8 cellular contexts compared by ENCODE assay signal in genomic region chr17:77451894-77452852, GRCh38.
A peak's percentile ranks its signal among the peaks of the same experiment; 100 is the strongest.
DNase-seq lines count a peak whose midpoint lies in the region; ATAC-seq and TF ChIP-seq lines count a peak whose summit lies in the region.

No MANE protein-coding gene starts in this region.

- peaks cover 51% of the 10 kb centered on the region for H3K4me1 ChIP-seq in prostate gland (replicated peaks)

- no peak for ATAC-seq in HG03520 (IDR thresholded peaks at IDR 0.05; ENCODE audit: unreplicated experiment)

- no peaks in the 10 kb centered on the region for H3K9me3 ChIP-seq in prostate gland

- H3K4me3 ChIP-seq in GM08714 (ENCODE audit: low read length) = peak overlapping the region; percentile 71
- H3K4me3 ChIP-seq in prostate gland = peak overlapping the region; percentile 41 to 42

- DNase-seq in NCI-H2171 (lab: John Stamatoyannopoulos, UW) = peak; percentile 85
- DNase-seq in amniotic epithelial cell (ENCODE audit: low read depth) = peak; percentile 78
- DNase-seq in hepatic stellate cell (ENCODE audit: low spot score) = peak; percentile 86
- peak; percentile 78 for DNase-seq in prostate gland (ENCODE audit: low spot score)
- no peak for DNase-seq in NK-92 (lab: John Stamatoyannopoulos, UW; ENCODE audit: unreplicated experiment)
- DNase-seq in CD1c-positive myeloid dendritic cell (ENCODE audit: extremely low spot score) = no peak

- no peak for TF ChIP-seq CTCF in prostate gland (IDR thresholded peaks at IDR 0.05)

- H3K27ac ChIP-seq in prostate gland = peak overlapping the region; percentile 81 to 91

- WGBS in prostate gland = 2% methylated on average over 30 of the region's 30 CpGs

- TF ChIP-seq POLR2A in prostate gland (IDR thresholded peaks at IDR 0.05) = no peak

- no peaks in the 10 kb centered on the region for H3K27me3 ChIP-seq in prostate gland (replicated peaks; ENCODE audit: insufficient read depth)

- H3K36me3 ChIP-seq in prostate gland = no peaks in the 10 kb centered on the region

- intact Hi-C loops in prostate gland (cut with DNase I) = loop anchor here (2.0 kb wide), 1 partner anchor 21 kb away; no protein-coding TSS in a partner anchor

Comparison
In these comparisons a context has a peak if more than half of its experiments do, and no peak if none do; other contexts are left out.
1. DNase-seq: peak in NCI-H2171 (single experiment), amniotic epithelial cell (single experiment), hepatic stellate cell (single experiment) and prostate gland (single experiment); none in NK-92 (single experiment) and CD1c-positive myeloid dendritic cell (single experiment).